Comparison of ENCODE assay signal across 20 cellular contexts in genomic region chr9:805151-805550, GRCh38. TPM values are rescaled to one million over a fixed set of nuclear protein-coding genes. Genes with fewer than 3 reads are reported as not detected.
A peak's percentile ranks its signal among the peaks of the same experiment; 100 is the strongest.
DNase-seq lines count a peak whose midpoint lies in the region; ATAC-seq, FAIRE-seq and TF ChIP-seq lines count a peak whose summit lies in the region.
"Had no signal": no experiment of that assay in that cellular context is flagged by ENCODE, and none has a peak within 500 bp of the region (broad histone marks: within the 10 kb centered on the region; RNA-seq: fewer than 3 reads in every experiment).

No MANE protein-coding gene starts in this region.

- CTCF ChIA-PET in IMR-90 (lab: Yijun Ruan, JAX): interaction anchor here (0.7 to 2.3 kb wide), 3 partner anchors 49 to 1019 kb away, joined by 3 to 8 read pairs (median 3); no protein-coding TSS in a partner anchor

- H2AFZ ChIP-seq in IMR-90 (replicated peaks; ENCODE audit: low read length, poor library complexity): no peak overlapping the region
- H2AFZ ChIP-seq: GM23338 had no signal

- H2BK5ac ChIP-seq in IMR-90 (ENCODE audit: low read depth, low read length, poor library complexity, severe bottlenecking): no peak overlapping the region

- H4K91ac ChIP-seq in IMR-90 (ENCODE audit: insufficient read depth, low read depth, low read length): no peak overlapping the region

- no peak overlapping the region for H3K14ac ChIP-seq in IMR-90 (replicated peaks; ENCODE audit: low read depth, low read length)

- H3K4me2 ChIP-seq in IMR-90 (ENCODE audit: low read depth, low read length): no peak overlapping the region
- H3K4me2 ChIP-seq: A549, GM23338 had no signal

- no peak for FAIRE-seq in bronchial epithelial cell (lab: Jason Lieb, UNC)
- FAIRE-seq: A549, GM12878 had no signal

- no peak for TF ChIP-seq POLR2A in IMR-90 (IDR thresholded peaks at IDR 0.05; ENCODE audit: low read depth, low read length)

- peaks cover 4 to 6% of the 10 kb centered on the region in 2 experiments; a peak in 2 of 4 replicates for H3K79me1 ChIP-seq in IMR-90 (ENCODE audit: low read depth in 1 of 2, low read length in 2 of 2)

- TF ChIP-seq CTCF in IMR-90 (conservative IDR thresholded peaks at IDR 0.05; ENCODE audit: low read depth, low read length) (no peak), bronchial epithelial cell (IDR thresholded peaks at IDR 0.05; ENCODE audit: insufficient read depth, low read length, severe bottlenecking) (no peak), type B pancreatic cell (conservative IDR thresholded peaks at IDR 0.05) (no peak)

- H3K27me3 Mint-ChIP-seq in type B pancreatic cell: peaks cover 4% of the 10 kb centered on the region

- no peak for DNase-seq in IMR-90
- DNase-seq in bronchial epithelial cell (ENCODE audit: low read depth): peak; percentile 29
- peak; percentile 29 for DNase-seq in kidney glomerular epithelial cell (lab: John Stamatoyannopoulos, UW)
- DNase-seq in type B pancreatic cell (ENCODE audit: extremely low spot score, unreplicated experiment): no peak
- DNase-seq in GOT3 (lab: John Stamatoyannopoulos, UW): no peak
- DNase-seq in HCEC 1CT: no peak
- no peak for DNase-seq in SKM-1 (lab: John Stamatoyannopoulos, UW; ENCODE audit: unreplicated experiment)
- DNase-seq: Caco-2; CD8-positive, alpha-beta memory T cell; DMS53; H9; KBM-7 had no signal

- H4K5ac ChIP-seq in IMR-90 (ENCODE audit: low read depth, low read length): no peak overlapping the region

- H3K56ac ChIP-seq in IMR-90 (ENCODE audit: extremely low read depth, insufficient read depth, low read length): no peak overlapping the region

- H3K4me1 Mint-ChIP-seq in type B pancreatic cell (ENCODE audit: unreplicated experiment): peaks cover 5% of the 10 kb centered on the region
- H3K4me1 Mint-ChIP-seq: CD14-positive monocyte; CD8-positive, alpha-beta memory T cell; H9 had no signal

- no peak overlapping the region for H2AK9ac ChIP-seq in IMR-90 (replicated peaks; ENCODE audit: low read depth, low read length, poor library complexity)

- no peak for ATAC-seq in IMR-90 (ENCODE audit: low read depth)
- ATAC-seq: A549, GM12878, GM23338 had no signal

- H3K9me1 ChIP-seq in IMR-90 (ENCODE audit: insufficient read depth, low read length): peaks cover 3% of the 10 kb centered on the region

- H3K9me3 ChIP-seq in IMR-90 (ENCODE audit: control insufficient read depth, insufficient read depth, low read length): no peaks in the 10 kb centered on the region
- H3K9me3 ChIP-seq: A549, Caco-2 had no signal

- peaks cover 14% of the 10 kb centered on the region for H3K4me1 ChIP-seq in IMR-90 (ENCODE audit: control insufficient read depth, insufficient read depth, low read length)
- H3K4me1 ChIP-seq: A549, Caco-2 had no signal

- H3K27ac ChIP-seq in IMR-90 (ENCODE audit: insufficient read depth, low read length): no peak overlapping the region
- H3K27ac ChIP-seq: A549, HL-60 had no signal

- peaks cover 3% of the 10 kb centered on the region for H3K9me3 Mint-ChIP-seq in type B pancreatic cell
- H3K9me3 Mint-ChIP-seq: CD8-positive, alpha-beta memory T cell had no signal

- H3K27ac Mint-ChIP-seq in type B pancreatic cell: peak overlapping the region; percentile 70
- H3K27ac Mint-ChIP-seq: CD14-positive monocyte; CD8-positive, alpha-beta memory T cell; GM23338; H9 had no signal

- H3K36me3 ChIP-seq in IMR-90 (ENCODE audit: control insufficient read depth, insufficient read depth, low read length): no peaks in the 10 kb centered on the region
- no peaks in the 10 kb centered on the region for H3K36me3 ChIP-seq in bronchial epithelial cell (ENCODE audit: control insufficient read depth, insufficient read depth, low read length)

- no peak for TF ChIP-seq RAD21 in IMR-90 (IDR thresholded peaks at IDR 0.05; ENCODE audit: low read length)

- H3K18ac ChIP-seq in IMR-90 (ENCODE audit: low read depth, low read length): no peak overlapping the region

- H3K4me3 Mint-ChIP-seq in type B pancreatic cell: no peak overlapping the region
- H3K4me3 Mint-ChIP-seq: CD14-positive monocyte; CD8-positive, alpha-beta memory T cell; GM23338; H9 had no signal

- H3K23ac ChIP-seq in IMR-90 (ENCODE audit: low read depth, low read length): no peak overlapping the region

- in situ Hi-C loops in IMR-90 (cut with MboI; ENCODE audit: low sequenced_read_pairs): loop anchor here (5.0 kb wide), 1 partner anchor 193 kb away; no protein-coding TSS in a partner anchor

- no peak overlapping the region for H3K4ac ChIP-seq in IMR-90 (ENCODE audit: low read depth, low read length)

- no peak overlapping the region; the same call in 1 of the 2 replicates for H2BK20ac ChIP-seq in IMR-90 (ENCODE audit: low read depth, low read length)

- H3K9ac ChIP-seq in IMR-90 (ENCODE audit: low read depth, low read length): no peak overlapping the region

- WGBS in IMR-90 (ENCODE audit: extremely low coverage in 2 of 2, insufficient read length in 1 of 2), 2 experiments: no CpG with 5 or more reads among the region's 3 CpGs

- H3K27me3 ChIP-seq in IMR-90 (ENCODE audit: control insufficient read depth, insufficient read depth, low read length) (no peaks in the 10 kb centered on the region), bronchial epithelial cell (ENCODE audit: control insufficient read depth, insufficient read depth, low read length) (no peaks in the 10 kb centered on the region)

- no peaks in the 10 kb centered on the region for H4K20me1 ChIP-seq in IMR-90 (ENCODE audit: insufficient read depth, low read length)

- H3K4me3 ChIP-seq in IMR-90 (ENCODE audit: insufficient read depth, low read depth, low read length) (no peak overlapping the region), bronchial epithelial cell (ENCODE audit: low read depth, low read length) (no peak overlapping the region)
- H3K4me3 ChIP-seq: A549, GM12878, GM23338 had no signal

- H2BK120ac ChIP-seq in IMR-90 (ENCODE audit: low read depth, low read length): peak overlapping the region; percentile 34; the same call in 1 of the 2 replicates

- no peaks in the 10 kb centered on the region for H3K36me3 Mint-ChIP-seq in type B pancreatic cell
- H3K36me3 Mint-ChIP-seq: CD14-positive monocyte; CD8-positive, alpha-beta memory T cell had no signal

- POLR2A ChIA-PET in IMR-90 (lab: Charles Lee; ENCODE audit: unreplicated experiment): interaction anchor here (0.6 kb wide), 1 partner anchor 57 kb away, joined by 10 read pairs; no protein-coding TSS in a partner anchor

- intact Hi-C loops in IMR-90 (cut with micrococcal nuclease): loop anchor here (5.0 kb wide), 1 partner anchor 202 kb away; no protein-coding TSS in a partner anchor

- dilution Hi-C loops in IMR-90 (cut with HindIII; ENCODE audit: low sequenced_read_pairs, unreplicated experiment): no loop called here

- no peak overlapping the region; a peak in 1 of 4 replicates for H4K8ac ChIP-seq in IMR-90 (ENCODE audit: low read depth in 2 of 2, low read length in 2 of 2)

- H2BK15ac ChIP-seq in IMR-90 (ENCODE audit: low read depth, low read length): peak overlapping the region; percentile 45; the same call in 1 of the 3 replicates

- no peak overlapping the region for H2AK5ac ChIP-seq in IMR-90 (ENCODE audit: low read depth, low read length)

- BruUV-seq in IMR-90 (replicated peaks; lab: Mats Ljungman, UMichigan): no TSS peak

TF ChIP-seq in IMR-90, 13 proteins besides CTCF, POLR2A, EP300 and RAD21:
- TF ChIP-seq CEBPB (IDR thresholded peaks at IDR 0.05; ENCODE audit: low read depth, low read length) (no peak), CHD1 (IDR thresholded peaks at IDR 0.05; ENCODE audit: low read depth, low read length) (no peak), FOS (IDR thresholded peaks at IDR 0.05; ENCODE audit: low read depth, low read length) (no peak), MXI1 (IDR thresholded peaks at IDR 0.05; ENCODE audit: borderline replicate concordance, low read depth, low read length) (no peak), NFE2L2 (IDR thresholded peaks at IDR 0.05; ENCODE audit: low read depth, low read length) (no peak), BHLHE40 (IDR thresholded peaks at IDR 0.05; ENCODE audit: low read depth, low read length) (no peak), RFX5 (IDR thresholded peaks at IDR 0.05; ENCODE audit: low read depth, low read length) (no peak), MAZ (IDR thresholded peaks at IDR 0.05; ENCODE audit: borderline replicate concordance, low read depth, low read length) (no peak), USF2 (IDR thresholded peaks at IDR 0.05; ENCODE audit: low read depth, low read length) (no peak), MAFK (IDR thresholded peaks at IDR 0.05; ENCODE audit: low read depth, low read length) (no peak)

RNA-seq across cellular contexts. Expression of gene DMRT1, which starts 36.3 kb away (rescaled TPM):
- total RNA-seq in IMR-90 (2012; rRNA removed) (under 0.01 TPM in 1 of 2 replicates, not detected in the other), bronchial epithelial cell (not detected in 2 replicates), type B pancreatic cell (ENCODE audit: low replicate concordance) (not detected in 2 replicates)
- not detected in 2 replicates for polyA plus RNA-seq in IMR-90 (2012; rRNA removed)
- not detected in 2 replicates for polyA plus RNA-seq in IMR-90 (2012; cell fraction: cytosol; rRNA removed)
- polyA plus RNA-seq in IMR-90 (2012; cell fraction: nucleus; rRNA removed; ENCODE audit: low replicate concordance): not detected in 2 replicates
- total RNA-seq: Caco-2; CD8-positive, alpha-beta memory T cell; G401; GM23338; H9 had no signal
- polyA plus RNA-seq: A549; AG04450; BJ; CD14-positive monocyte; CD8-positive, alpha-beta memory T cell; GM23338 had no signal

Comparison
In these comparisons a context has a peak if more than half of its experiments do, and no peak if none do; other contexts are left out.
1. DNase-seq: peak in bronchial epithelial cell (single experiment) and kidney glomerular epithelial cell (single experiment); none in IMR-90 (single experiment), type B pancreatic cell (single experiment), GOT3 (single experiment), HCEC 1CT (single experiment) and SKM-1 (single experiment).